ENCODE assay signal across 1 cellular context in genomic region chr11:64998141-64998540, GRCh38.
A peak's percentile ranks its signal among the peaks of the same experiment; 100 is the strongest.
TF ChIP-seq lines count a peak whose summit lies in the region.

No MANE protein-coding gene starts in this region.

TF ChIP-seq in K562, 482 proteins besides CTCF, POLR2A, EP300 and RAD21:
- TF ChIP-seq ZNF699 (CRISPR knock-in tag; IDR thresholded peaks at IDR 0.05; ENCODE audit: insufficient replicate concordance) = no peak
- TF ChIP-seq POLR2B (IDR thresholded peaks at IDR 0.05; ENCODE audit: low read depth, partially characterized antibody) = no peak
- TF ChIP-seq ZNF3 (CRISPR knock-in tag; IDR thresholded peaks at IDR 0.05) = no peak
- TF ChIP-seq WHSC1 (IDR thresholded peaks at IDR 0.05; ENCODE audit: low read length) = no peak
- TF ChIP-seq ZMIZ1 (IDR thresholded peaks at IDR 0.05; ENCODE audit: low read depth in 2 of 2, low read length in 2 of 2) = peak in 1 of 2 experiments; percentile 95; a peak in 2 of 4 replicates
- TF ChIP-seq EHMT2 (IDR thresholded peaks at IDR 0.05) = peak; percentile 36; the same call in 1 of the 2 replicates
- no peak for TF ChIP-seq SOX6 (IDR thresholded peaks at IDR 0.05)
- peak; percentile 59; the same call in 1 of the 2 replicates for TF ChIP-seq TOE1 (IDR thresholded peaks at IDR 0.05; ENCODE audit: borderline replicate concordance)
- TF ChIP-seq TOE1 (CRISPR knock-in tag; IDR thresholded peaks at IDR 0.05; ENCODE audit: borderline replicate concordance, low read depth) = no peak
- 0 out of 2 replicates have a peak, but pooled peaks have one; percentile 21 for TF ChIP-seq CBX5 (IDR thresholded peaks at IDR 0.05; ENCODE audit: borderline replicate concordance, low read depth)
- TF ChIP-seq MLLT1 (IDR thresholded peaks at IDR 0.05) = peak in 1 of 2 experiments; percentile 100; a peak in 2 of 4 replicates
- peak; percentile 14; the same call in 1 of the 2 replicates for TF ChIP-seq CBFA2T3 (IDR thresholded peaks at IDR 0.05)
- TF ChIP-seq E2F3 (CRISPR knock-in tag; IDR thresholded peaks at IDR 0.05) = no peak
- TF ChIP-seq HCFC1 (IDR thresholded peaks at IDR 0.05; ENCODE audit: low read depth, low read length) = peak; percentile 49; the same call in 1 of the 2 replicates
- peak; percentile 55; the same call in 1 of the 2 replicates for TF ChIP-seq ZNF592 (IDR thresholded peaks at IDR 0.05)
- TF ChIP-seq L3MBTL2 (IDR thresholded peaks at IDR 0.05) = peak; percentile 87
- TF ChIP-seq CREM (IDR thresholded peaks at IDR 0.05; ENCODE audit: low read depth) = 0 out of 2 replicates have a peak, but pooled peaks have one; percentile 28
- TF ChIP-seq THAP7 (CRISPR knock-in tag; IDR thresholded peaks at IDR 0.05) = no peak
- TF ChIP-seq ZEB2 (IDR thresholded peaks at IDR 0.05) = peak; percentile 67; the same call in 1 of the 2 replicates
- TF ChIP-seq MNT (conservative IDR thresholded peaks at IDR 0.05) = peak in 1 of 2 experiments; percentile 50; a peak in 1 of 4 replicates
- TF ChIP-seq ZBTB17 (CRISPR knock-in tag; IDR thresholded peaks at IDR 0.05) = peak; percentile 99
- no peak for TF ChIP-seq PKNOX1 (IDR thresholded peaks at IDR 0.05)
- peak; percentile 94 for TF ChIP-seq NCOA4 (IDR thresholded peaks at IDR 0.05; ENCODE audit: partially characterized antibody)
- no peak for TF ChIP-seq CHD2 (IDR thresholded peaks at IDR 0.05; ENCODE audit: low read depth, low read length)
- peak in 1 of 2 experiments; percentile 47; a peak in 1 of 4 replicates for TF ChIP-seq RCOR1 (IDR thresholded peaks at IDR 0.05; ENCODE audit: borderline replicate concordance in 1 of 2, low read depth in 2 of 2, low read length in 2 of 2)
- no peak for TF ChIP-seq ZC3H8 (IDR thresholded peaks at IDR 0.05)
- no peak for TF ChIP-seq SIN3B (IDR thresholded peaks at IDR 0.05; ENCODE audit: low read depth)
- no peak for TF ChIP-seq CBX1 (IDR thresholded peaks at IDR 0.05; ENCODE audit: low read depth)
- TF ChIP-seq HLTF (IDR thresholded peaks at IDR 0.05) = 0 out of 2 replicates have a peak, but pooled peaks have one; percentile 23
- no peak for TF ChIP-seq FOXA1 (IDR thresholded peaks at IDR 0.05; ENCODE audit: borderline replicate concordance)
- TF ChIP-seq KLF6 (CRISPR knock-in tag; IDR thresholded peaks at IDR 0.05; ENCODE audit: borderline replicate concordance) = no peak
- no peak for TF ChIP-seq ZNF12 (CRISPR knock-in tag; IDR thresholded peaks at IDR 0.05)
- TF ChIP-seq TRIM28 (IDR thresholded peaks at IDR 0.05) = 0 out of 2 replicates have a peak, but pooled peaks have one; percentile 33
- peak; percentile 97 for TF ChIP-seq ZNF23 (CRISPR knock-in tag; IDR thresholded peaks at IDR 0.05)
- TF ChIP-seq ARNT (IDR thresholded peaks at IDR 0.05) = 0 out of 4 replicates have a peak, but pooled peaks of 1 of the 2 experiments have one; percentile 24
- TF ChIP-seq PTTG1 (tag; IDR thresholded peaks at IDR 0.05; ENCODE audit: low read depth) = no peak
- 0 out of 4 replicates have a peak, but pooled peaks of 1 of the 2 experiments have one; percentile 27 for TF ChIP-seq SIN3A (IDR thresholded peaks at IDR 0.05; ENCODE audit: borderline replicate concordance in 2 of 2, control insufficient read depth in 1 of 2, low read depth in 2 of 2, low read length in 2 of 2)
